In genomic region chrX:54838583-54838982, GRCh38 we compare ENCODE assay signal across 9 cellular contexts. TPM values are rescaled to one million over a fixed set of nuclear protein-coding genes. Genes with fewer than 3 reads are reported as not detected.
"Had no signal": no experiment of that assay in that cellular context is flagged by ENCODE, and none has a peak within 500 bp of the region (broad histone marks: within the 10 kb centered on the region; RNA-seq: fewer than 3 reads in every experiment).

No MANE protein-coding gene starts in this region.

- H3K4me3 ChIP-seq: GM12878 had no signal

- FAIRE-seq: G401.6, GM12878, GM12891, GM12892, GM18507, GM19239 had no signal

- DNase-seq: GDM1, GF-D8 had no signal

- ATAC-seq: GM12878 had no signal

RNA-seq across cellular contexts. Expression of gene ITIH6, which starts 40.5 kb away (rescaled TPM):
- total RNA-seq: G401, GM12878 had no signal
- polyA plus RNA-seq: GM12878 had no signal
